13 cellular contexts compared by ENCODE assay signal in genomic region chr6:14089224-14089623, GRCh38. TPM values are rescaled to one million over a fixed set of nuclear protein-coding genes. Genes with fewer than 3 reads are reported as not detected.
DNase-seq lines count a peak whose midpoint lies in the region; ATAC-seq, FAIRE-seq and TF ChIP-seq lines count a peak whose summit lies in the region.
"Had no signal": no experiment of that assay in that cellular context is flagged by ENCODE, and none has a peak within 500 bp of the region (broad histone marks: within the 10 kb centered on the region; RNA-seq: fewer than 3 reads in every experiment).

No MANE protein-coding gene starts in this region.

- H2AFZ ChIP-seq in osteoblast (ENCODE audit: low read length): no peak overlapping the region

- H3K4me3 Mint-ChIP-seq in activated CD4-positive, alpha-beta T cell treated with anti-CD3 and anti-CD28 coated beads for 36 hours: no peak overlapping the region
- H3K4me3 Mint-ChIP-seq in activated CD4-positive, alpha-beta T cell treated with anti-CD3 and anti-CD28 coated beads, Interleukin-2, amount 10 ng/mL, durations not matched to agents 7 days and 5 days: no peak overlapping the region
- H3K4me3 Mint-ChIP-seq in stimulated activated effector memory CD8-positive, alpha-beta T cell treated with anti-CD3 and anti-CD28 coated beads, Interleukin-12 subunit alpha, Interleukin-12 subunit beta, amount 100 ng/mL, for 72 hours: no peak overlapping the region

- DNase-seq in activated CD4-positive, alpha-beta T cell treated with anti-CD3 and anti-CD28 coated beads for 36 hours: no peak
- no peak for DNase-seq in activated CD4-positive, alpha-beta T cell treated with anti-CD3 and anti-CD28 coated beads, Interleukin-2, amount 10 ng/mL, durations not matched to agents 7 days and 5 days
- no peak for DNase-seq in stimulated activated effector memory CD8-positive, alpha-beta T cell treated with anti-CD3 and anti-CD28 coated beads, Interleukin-12 subunit alpha, Interleukin-12 subunit beta, amount 100 ng/mL, for 72 hours (ENCODE audit: low spot score in 2 of 2)
- DNase-seq in pancreas: no peak
- DNase-seq in osteoblast (ENCODE audit: insufficient read length, low spot score, missing footprints): no peak
- no peak for DNase-seq in iPS-NIHi7 (ENCODE audit: extremely low spot score)
- DNase-seq: 8988T, naive B cell, NCI-H2171, sigmoid colon had no signal

- H3K27me3 Mint-ChIP-seq in activated CD4-positive, alpha-beta T cell treated with anti-CD3 and anti-CD28 coated beads for 36 hours: peaks cover 3% of the 10 kb centered on the region
- peaks cover 1% of the 10 kb centered on the region for H3K27me3 Mint-ChIP-seq in activated CD4-positive, alpha-beta T cell treated with anti-CD3 and anti-CD28 coated beads, Interleukin-2, amount 10 ng/mL, durations not matched to agents 7 days and 5 days
- H3K27me3 Mint-ChIP-seq: naive B cell had no signal

- ATAC-seq in activated CD4-positive, alpha-beta T cell treated with anti-CD3 and anti-CD28 coated beads for 36 hours: peak; percentile 75
- ATAC-seq in GM21576 (IDR thresholded peaks at IDR 0.05; ENCODE audit: unreplicated experiment): peak; percentile 38
- ATAC-seq in HG03159 (IDR thresholded peaks at IDR 0.05; ENCODE audit: unreplicated experiment): peak; percentile 48
- ATAC-seq in stimulated activated effector memory CD8-positive, alpha-beta T cell treated with anti-CD3 and anti-CD28 coated beads, Interleukin-12 subunit alpha, Interleukin-12 subunit beta, amount 100 ng/mL, for 72 hours: peak; percentile 80
- no peak for ATAC-seq in pancreas

- H4K20me1 ChIP-seq in osteoblast (ENCODE audit: insufficient read depth, low read length): no peaks in the 10 kb centered on the region

- POLR2A ChIA-PET in activated CD4-positive, alpha-beta T cell treated with anti-CD3 and anti-CD28 coated beads for 36 hours (lab: Charles Lee): no interaction called here
- POLR2A ChIA-PET in activated CD4-positive, alpha-beta T cell treated with anti-CD3 and anti-CD28 coated beads, Interleukin-2, amount 10 ng/mL, durations not matched to agents 7 days and 5 days (lab: Charles Lee): no interaction called here

- no peak for FAIRE-seq in pancreas (lab: Jason Lieb, UNC)
- FAIRE-seq: colon had no signal

- H3K9me3 ChIP-seq in pancreas (no peaks in the 10 kb centered on the region), osteoblast (ENCODE audit: low read depth, low read length) (no peaks in the 10 kb centered on the region)
- H3K9me3 ChIP-seq: sigmoid colon had no signal

- CTCF ChIA-PET in activated CD4-positive, alpha-beta T cell treated with anti-CD3 and anti-CD28 coated beads for 36 hours (lab: Charles Lee): interaction anchor here (1.3 kb wide), 1 partner anchor 15 kb away, joined by 6 read pairs; no protein-coding TSS in a partner anchor
- CTCF ChIA-PET in activated CD4-positive, alpha-beta T cell treated with anti-CD3 and anti-CD28 coated beads, Interleukin-2, amount 10 ng/mL, durations not matched to agents 7 days and 5 days (lab: Charles Lee): no interaction called here

- TF ChIP-seq CTCF in pancreas (IDR thresholded peaks at IDR 0.05) (no peak), osteoblast (IDR thresholded peaks at IDR 0.05; ENCODE audit: extremely low read depth, low read depth, low read length) (no peak)

- H3K27ac ChIP-seq in pancreas: no peak overlapping the region
- no peak overlapping the region for H3K27ac ChIP-seq in osteoblast (ENCODE audit: low read depth, low read length)
- H3K27ac ChIP-seq: sigmoid colon had no signal

- 82 to 91% methylated on average over 7 of the region's 7 CpGs for WGBS in pancreas, 2 donors

- H3K36me3 ChIP-seq in pancreas (no peaks in the 10 kb centered on the region), osteoblast (ENCODE audit: insufficient read depth, low read length) (no peaks in the 10 kb centered on the region)
- H3K36me3 ChIP-seq: sigmoid colon had no signal

- peaks cover 8% of the 10 kb centered on the region for H3K9me3 Mint-ChIP-seq in activated CD4-positive, alpha-beta T cell treated with anti-CD3 and anti-CD28 coated beads for 36 hours (ENCODE audit: low read depth)
- peaks cover 3% of the 10 kb centered on the region for H3K9me3 Mint-ChIP-seq in activated CD4-positive, alpha-beta T cell treated with anti-CD3 and anti-CD28 coated beads, Interleukin-2, amount 10 ng/mL, durations not matched to agents 7 days and 5 days
- no peaks in the 10 kb centered on the region for H3K9me3 Mint-ChIP-seq in stimulated activated effector memory CD8-positive, alpha-beta T cell treated with anti-CD3 and anti-CD28 coated beads, Interleukin-12 subunit alpha, Interleukin-12 subunit beta, amount 100 ng/mL, for 72 hours

- H3K4me1 ChIP-seq in pancreas: no peaks in the 10 kb centered on the region
- H3K4me1 ChIP-seq in osteoblast (ENCODE audit: insufficient read depth, low read length): no peaks in the 10 kb centered on the region

- H3K4me1 Mint-ChIP-seq in activated CD4-positive, alpha-beta T cell treated with anti-CD3 and anti-CD28 coated beads for 36 hours: peaks cover 28% of the 10 kb centered on the region
- peaks cover 8% of the 10 kb centered on the region for H3K4me1 Mint-ChIP-seq in activated CD4-positive, alpha-beta T cell treated with anti-CD3 and anti-CD28 coated beads, Interleukin-2, amount 10 ng/mL, durations not matched to agents 7 days and 5 days
- peaks cover 18% of the 10 kb centered on the region for H3K4me1 Mint-ChIP-seq in stimulated activated effector memory CD8-positive, alpha-beta T cell treated with anti-CD3 and anti-CD28 coated beads, Interleukin-12 subunit alpha, Interleukin-12 subunit beta, amount 100 ng/mL, for 72 hours

- H3K27ac Mint-ChIP-seq in activated CD4-positive, alpha-beta T cell treated with anti-CD3 and anti-CD28 coated beads for 36 hours: no peak overlapping the region
- no peak overlapping the region for H3K27ac Mint-ChIP-seq in activated CD4-positive, alpha-beta T cell treated with anti-CD3 and anti-CD28 coated beads, Interleukin-2, amount 10 ng/mL, durations not matched to agents 7 days and 5 days
- no peak overlapping the region for H3K27ac Mint-ChIP-seq in stimulated activated effector memory CD8-positive, alpha-beta T cell treated with anti-CD3 and anti-CD28 coated beads, Interleukin-12 subunit alpha, Interleukin-12 subunit beta, amount 100 ng/mL, for 72 hours

- H3K4me3 ChIP-seq in pancreas (no peak overlapping the region), osteoblast (ENCODE audit: insufficient read depth, low read length) (no peak overlapping the region)
- H3K4me3 ChIP-seq: sigmoid colon had no signal

- H3K27me3 ChIP-seq in pancreas: peaks cover 0 to 7% (median 0%) of the 10 kb centered on the region in 4 donors
- H3K27me3 ChIP-seq in osteoblast (ENCODE audit: insufficient read depth, low read length): peaks cover 14% of the 10 kb centered on the region
- H3K27me3 ChIP-seq: sigmoid colon had no signal

- no peaks in the 10 kb centered on the region for H3K79me2 ChIP-seq in osteoblast (ENCODE audit: insufficient read depth, low read length)

- intact Hi-C loops in activated CD4-positive, alpha-beta T cell treated with anti-CD3 and anti-CD28 coated beads for 36 hours (cut with DNase I, micrococcal nuclease): no loop called here
- intact Hi-C loops in pancreas (cut with DNase I): no loop called here

- H3K4me2 ChIP-seq in osteoblast (ENCODE audit: insufficient read depth, low read length): no peak overlapping the region

- H3K36me3 Mint-ChIP-seq in activated CD4-positive, alpha-beta T cell treated with anti-CD3 and anti-CD28 coated beads for 36 hours (ENCODE audit: low read depth): peaks cover 2% of the 10 kb centered on the region
- H3K36me3 Mint-ChIP-seq in activated CD4-positive, alpha-beta T cell treated with anti-CD3 and anti-CD28 coated beads, Interleukin-2, amount 10 ng/mL, durations not matched to agents 7 days and 5 days (ENCODE audit: low read depth): no peaks in the 10 kb centered on the region
- H3K36me3 Mint-ChIP-seq in stimulated activated effector memory CD8-positive, alpha-beta T cell treated with anti-CD3 and anti-CD28 coated beads, Interleukin-12 subunit alpha, Interleukin-12 subunit beta, amount 100 ng/mL, for 72 hours: no peaks in the 10 kb centered on the region
- H3K36me3 Mint-ChIP-seq: naive B cell had no signal

RNA-seq across cellular contexts. Expression of gene CD83, which starts 28.3 kb away (rescaled TPM):
- total RNA-seq in activated CD4-positive, alpha-beta T cell treated with anti-CD3 and anti-CD28 coated beads for 36 hours: 10 to 100 TPM; 22.0 to 22.9 TPM
- 10 to 100 TPM in 1 of 2 experiments, 1 to 10 TPM in 1; 8.7 to 10.3 TPM for total RNA-seq in activated CD4-positive, alpha-beta T cell treated with anti-CD3 and anti-CD28 coated beads, Interleukin-2, amount 10 ng/mL, durations not matched to agents 7 days and 5 days
- 1 to 10 TPM in 4 of 6 donors, under 1 TPM in 2; 0.83 to 5.1 (median 1.3) TPM for total RNA-seq in pancreas
- polyA plus RNA-seq in pancreas: 1 to 10 TPM in 1 of 2 donors, under 1 TPM in 1; 0.72 to 2.5 TPM
- 1.4 and 1.5 TPM in 2 replicates for total RNA-seq in osteoblast

Comparison
In these comparisons a context has a peak if more than half of its experiments do, and no peak if none do; other contexts are left out.
1. ATAC-seq: peak in activated CD4-positive, alpha-beta T cell treated with anti-CD3 and anti-CD28 coated beads for 36 hours (single experiment), GM21576 (single experiment), HG03159 (single experiment) and stimulated activated effector memory CD8-positive, alpha-beta T cell treated with anti-CD3 and anti-CD28 coated beads, Interleukin-12 subunit alpha, Interleukin-12 subunit beta, amount 100 ng/mL, for 72 hours (single experiment); none in pancreas (0 of 4).